In the genomic region with DNA sequence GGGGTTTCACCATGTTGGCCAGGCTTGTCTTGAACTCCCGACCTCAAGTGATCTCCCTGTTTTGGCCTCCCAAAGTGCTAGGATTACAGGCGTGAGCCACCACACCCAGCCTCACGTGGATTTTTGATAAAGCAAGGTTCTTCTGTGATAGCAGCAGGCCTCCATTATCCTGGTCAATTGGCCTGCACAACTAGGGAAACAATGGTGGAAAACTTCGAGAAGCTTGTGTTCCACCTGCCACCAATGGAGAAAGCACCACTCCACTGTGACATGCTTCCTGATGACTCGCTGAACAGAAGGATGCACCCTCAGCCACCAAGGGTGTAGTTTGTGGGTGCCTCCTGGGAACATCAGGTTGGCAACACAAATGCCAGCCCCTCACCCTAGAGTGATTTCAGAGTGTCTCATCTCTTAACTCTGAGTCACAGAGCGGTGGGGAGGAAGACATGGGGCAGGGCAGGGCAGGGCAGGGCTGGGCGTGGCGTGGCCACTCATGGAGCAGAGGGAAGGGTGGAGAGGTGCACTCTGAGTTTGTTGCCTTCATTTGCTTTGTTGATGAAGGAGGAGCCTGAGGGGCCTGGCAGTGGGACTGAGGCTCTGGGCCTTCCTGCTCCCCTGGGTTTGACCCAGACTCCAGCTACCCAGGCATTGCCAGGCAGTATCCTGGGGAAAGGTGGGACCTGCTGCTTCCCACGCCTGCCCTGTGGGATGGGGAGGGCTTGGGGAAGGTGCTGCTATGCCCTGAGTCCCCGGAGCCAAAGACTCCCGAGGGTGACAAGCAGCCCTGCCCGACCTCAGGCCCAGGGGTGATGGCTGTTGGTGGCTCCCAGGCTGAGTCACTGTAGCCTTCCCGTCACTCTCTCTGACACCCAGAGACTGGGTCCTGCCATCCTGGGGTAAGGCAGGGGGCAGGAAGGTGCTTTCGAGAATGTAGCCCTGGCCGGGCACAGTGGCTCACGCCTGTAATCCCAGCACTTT, we compare ENCODE assay signal across 13 cellular contexts. TPM values are rescaled to one million over a fixed set of nuclear protein-coding genes. Genes with fewer than 3 reads are reported as not detected.
DNase-seq lines count a peak whose midpoint lies in the region; ATAC-seq and TF ChIP-seq lines count a peak whose summit lies in the region.
"Had no signal": no experiment of that assay in that cellular context is flagged by ENCODE, and none has a peak within 500 bp of the region (broad histone marks: within the 10 kb centered on the region; RNA-seq: fewer than 3 reads in every experiment).

No MANE protein-coding gene starts in this region.

- H3K79me2 ChIP-seq in OCI-LY1 (ENCODE audit: insufficient read depth, low read length): no peaks in the 10 kb centered on the region

- H3K9ac ChIP-seq in OCI-LY1 (ENCODE audit: low read length): no peak overlapping the region

- DNase-seq in activated T-cell treated with anti-CD3 and anti-CD28 coated beads, Interleukin-2, amount 50 U/mL, for 72 hours: peak; percentile 37 to 48
- DNase-seq in activated T-cell treated with anti-CD3 and anti-CD28 coated beads, Interleukin-2, amount 50 U/mL, for 48 hours: no peak
- DNase-seq in epithelial cell of prostate (ENCODE audit: low read depth, low spot score) (peak; percentile 84), UCSD-AML1 (lab: John Stamatoyannopoulos, UW; ENCODE audit: unreplicated experiment) (no peak), SW 1271 (lab: John Stamatoyannopoulos, UW) (no peak)
- DNase-seq in stimulated activated effector memory CD8-positive, alpha-beta T cell treated with anti-CD3 and anti-CD28 coated beads, Interleukin-12 subunit alpha, Interleukin-12 subunit beta, amount 100 ng/mL, for 72 hours (ENCODE audit: low spot score in 2 of 2): no peak
- DNase-seq: activated T-cell treated with anti-CD3 and anti-CD28 coated beads, Interleukin-2, amount 50 U/mL, for 4 hours; nucleus accumbens; stimulated activated CD4-positive, alpha-beta T cell treated with anti-CD3 and anti-CD28 coated beads, Interleukin-2, amount 100 ng/mL, for 48 hours had no signal

- H3F3A ChIP-seq in OCI-LY1 (ENCODE audit: insufficient read depth, low read length): no peaks in the 10 kb centered on the region

- H3K9me2 ChIP-seq in OCI-LY1 (ENCODE audit: low read depth, low read length): no peaks in the 10 kb centered on the region

- H2AFZ ChIP-seq in OCI-LY1 (ENCODE audit: low read length): no peak overlapping the region; the same call in 1 of the 2 replicates

- peaks cover 25% of the 10 kb centered on the region for H3K4me1 ChIP-seq in OCI-LY1 (ENCODE audit: insufficient read depth, low read length, severe bottlenecking)

- peaks cover 8% of the 10 kb centered on the region for H3K27me3 Mint-ChIP-seq in activated T-cell treated with anti-CD3 and anti-CD28 coated beads, Interleukin-2, amount 50 U/mL, for 72 hours (ENCODE audit: low read depth)

- peaks cover 28% of the 10 kb centered on the region for H3K4me1 Mint-ChIP-seq in activated T-cell treated with anti-CD3 and anti-CD28 coated beads, Interleukin-2, amount 50 U/mL, for 72 hours (ENCODE audit: low read depth)
- H3K4me1 Mint-ChIP-seq in stimulated activated effector memory CD8-positive, alpha-beta T cell treated with anti-CD3 and anti-CD28 coated beads, Interleukin-12 subunit alpha, Interleukin-12 subunit beta, amount 100 ng/mL, for 72 hours: peaks cover 28% of the 10 kb centered on the region

- no peak overlapping the region for H3K4me2 ChIP-seq in OCI-LY1 (ENCODE audit: low read length)

- H3K27ac ChIP-seq in OCI-LY1 (ENCODE audit: low read depth, low read length, poor library complexity, severe bottlenecking) (peak overlapping the region; percentile 46), epithelial cell of prostate (peak overlapping the region; percentile 99)
- H3K27ac ChIP-seq: VCaP had no signal

- H3K27ac Mint-ChIP-seq in activated T-cell treated with anti-CD3 and anti-CD28 coated beads, Interleukin-2, amount 50 U/mL, for 72 hours: no peak overlapping the region
- H3K27ac Mint-ChIP-seq in stimulated activated effector memory CD8-positive, alpha-beta T cell treated with anti-CD3 and anti-CD28 coated beads, Interleukin-12 subunit alpha, Interleukin-12 subunit beta, amount 100 ng/mL, for 72 hours: peak overlapping the region; percentile 37

- H3K4me3 Mint-ChIP-seq in activated T-cell treated with anti-CD3 and anti-CD28 coated beads, Interleukin-2, amount 50 U/mL, for 72 hours: no peak overlapping the region
- H3K4me3 Mint-ChIP-seq in stimulated activated effector memory CD8-positive, alpha-beta T cell treated with anti-CD3 and anti-CD28 coated beads, Interleukin-12 subunit alpha, Interleukin-12 subunit beta, amount 100 ng/mL, for 72 hours: no peak overlapping the region
- H3K4me3 Mint-ChIP-seq: activated T-cell treated with anti-CD3 and anti-CD28 coated beads, Interleukin-2, amount 50 U/mL, for 4 hours had no signal

- H3K36me3 ChIP-seq in OCI-LY1 (ENCODE audit: insufficient read depth, low read length): no peaks in the 10 kb centered on the region

- no peaks in the 10 kb centered on the region for H4K20me1 ChIP-seq in OCI-LY1 (ENCODE audit: insufficient read depth, low read length)

- H3K9me3 Mint-ChIP-seq in activated T-cell treated with anti-CD3 and anti-CD28 coated beads, Interleukin-2, amount 50 U/mL, for 72 hours: no peaks in the 10 kb centered on the region
- H3K9me3 Mint-ChIP-seq in stimulated activated effector memory CD8-positive, alpha-beta T cell treated with anti-CD3 and anti-CD28 coated beads, Interleukin-12 subunit alpha, Interleukin-12 subunit beta, amount 100 ng/mL, for 72 hours: no peaks in the 10 kb centered on the region
- H3K9me3 Mint-ChIP-seq: activated T-cell treated with anti-CD3 and anti-CD28 coated beads, Interleukin-2, amount 50 U/mL, for 4 hours had no signal

- no peaks in the 10 kb centered on the region for H3K27me3 ChIP-seq in OCI-LY1 (ENCODE audit: insufficient read depth, low read length)

- ATAC-seq in activated T-cell treated with anti-CD3 and anti-CD28 coated beads, Interleukin-2, amount 50 U/mL, for 72 hours (replicated peaks in 1 of 2): peak; percentile 10 to 16
- ATAC-seq in stimulated activated effector memory CD8-positive, alpha-beta T cell treated with anti-CD3 and anti-CD28 coated beads, Interleukin-12 subunit alpha, Interleukin-12 subunit beta, amount 100 ng/mL, for 72 hours: no peak
- no peak for ATAC-seq in GM21447 (IDR thresholded peaks at IDR 0.05; ENCODE audit: unreplicated experiment)
- ATAC-seq: activated T-cell treated with anti-CD3 and anti-CD28 coated beads, Interleukin-2, amount 50 U/mL, for 4 hours; Panc1 had no signal

- H3K36me3 Mint-ChIP-seq in activated T-cell treated with anti-CD3 and anti-CD28 coated beads, Interleukin-2, amount 50 U/mL, for 72 hours (ENCODE audit: insufficient read depth in 2 of 2): no peaks in the 10 kb centered on the region
- H3K36me3 Mint-ChIP-seq in stimulated activated effector memory CD8-positive, alpha-beta T cell treated with anti-CD3 and anti-CD28 coated beads, Interleukin-12 subunit alpha, Interleukin-12 subunit beta, amount 100 ng/mL, for 72 hours: no peaks in the 10 kb centered on the region

- H3K4me3 ChIP-seq in OCI-LY1 (ENCODE audit: low read depth, low read length, poor library complexity, severe bottlenecking): no peak overlapping the region

- no peak for TF ChIP-seq CTCF in OCI-LY1 (IDR thresholded peaks at IDR 0.05; ENCODE audit: low read length)

- H3K9me3 ChIP-seq in OCI-LY1 (ENCODE audit: low read length): no peaks in the 10 kb centered on the region

RNA-seq across cellular contexts. Expression of a gene that starts 18.0 kb away (rescaled TPM):
- total RNA-seq in activated T-cell treated with anti-CD3 and anti-CD28 coated beads, Interleukin-2, amount 50 U/mL, for 72 hours: 1 to 10 TPM; 3.2 to 4.5 TPM

Comparison
In these comparisons a context has a peak if more than half of its experiments do, and no peak if none do; other contexts are left out.
1. DNase-seq: peak in activated T-cell treated with anti-CD3 and anti-CD28 coated beads, Interleukin-2, amount 50 U/mL, for 72 hours (2 of 2) and epithelial cell of prostate (single experiment); none in activated T-cell treated with anti-CD3 and anti-CD28 coated beads, Interleukin-2, amount 50 U/mL, for 48 hours (0 of 2), stimulated activated effector memory CD8-positive, alpha-beta T cell treated with anti-CD3 and anti-CD28 coated beads, Interleukin-12 subunit alpha, Interleukin-12 subunit beta, amount 100 ng/mL, for 72 hours (0 of 2), UCSD-AML1 (single experiment) and SW 1271 (0 of 2).
2. ATAC-seq: peak in activated T-cell treated with anti-CD3 and anti-CD28 coated beads, Interleukin-2, amount 50 U/mL, for 72 hours (2 of 2); none in stimulated activated effector memory CD8-positive, alpha-beta T cell treated with anti-CD3 and anti-CD28 coated beads, Interleukin-12 subunit alpha, Interleukin-12 subunit beta, amount 100 ng/mL, for 72 hours (single experiment) and GM21447 (single experiment).